15 cellular contexts compared by ENCODE assay signal in genomic region chr16:53713403-53714013, GRCh38.
"Had no signal": no experiment of that assay in that cellular context is flagged by ENCODE, and none has a peak within 500 bp of the region (broad histone marks: within the 10 kb centered on the region; RNA-seq: fewer than 3 reads in every experiment).

No MANE protein-coding gene starts in this region.

- DNase-seq: activated CD4-positive, alpha-beta T cell treated with anti-CD3 and anti-CD28 coated beads for 48 hours; activated CD8-positive, alpha-beta memory T cell treated with anti-CD3 and anti-CD28 coated beads for 24 hours; activated naive CD4-positive, alpha-beta T cell treated with Interleukin-2 at 50 U/mL for 16 hours; activated naive CD8-positive, alpha-beta T cell treated with anti-CD3 and anti-CD28 coated beads, Interleukin-2, amount 50 U/mL, for 24 hours; effector memory CD8-positive, alpha-beta T cell; foreskin fibroblast; head of caudate nucleus; left ventricle myocardium inferior; nephron progenitor cell; SK-N-SH; stimulated activated CD4-positive, alpha-beta T cell treated with anti-CD3 and anti-CD28 coated beads, Interleukin-15, amount 100 ng/mL, for 24 hours; stimulated activated CD4-positive, alpha-beta T cell treated with anti-CD3 and anti-CD28 coated beads, Interleukin-4, amount 100 ng/mL, for 4 hours; T-helper 1 cell; WERI-Rb-1 had no signal

- H3K27ac ChIP-seq: epithelial cell of prostate, left ventricle myocardium inferior, WERI-Rb-1 had no signal

- ATAC-seq: activated naive CD8-positive, alpha-beta T cell treated with anti-CD3 and anti-CD28 coated beads, Interleukin-2, amount 50 U/mL, for 24 hours; effector memory CD8-positive, alpha-beta T cell had no signal

- H3K4me3 ChIP-seq: left ventricle myocardium inferior had no signal
